ENCODE assay signal across 9 cellular contexts in the genomic region with DNA sequence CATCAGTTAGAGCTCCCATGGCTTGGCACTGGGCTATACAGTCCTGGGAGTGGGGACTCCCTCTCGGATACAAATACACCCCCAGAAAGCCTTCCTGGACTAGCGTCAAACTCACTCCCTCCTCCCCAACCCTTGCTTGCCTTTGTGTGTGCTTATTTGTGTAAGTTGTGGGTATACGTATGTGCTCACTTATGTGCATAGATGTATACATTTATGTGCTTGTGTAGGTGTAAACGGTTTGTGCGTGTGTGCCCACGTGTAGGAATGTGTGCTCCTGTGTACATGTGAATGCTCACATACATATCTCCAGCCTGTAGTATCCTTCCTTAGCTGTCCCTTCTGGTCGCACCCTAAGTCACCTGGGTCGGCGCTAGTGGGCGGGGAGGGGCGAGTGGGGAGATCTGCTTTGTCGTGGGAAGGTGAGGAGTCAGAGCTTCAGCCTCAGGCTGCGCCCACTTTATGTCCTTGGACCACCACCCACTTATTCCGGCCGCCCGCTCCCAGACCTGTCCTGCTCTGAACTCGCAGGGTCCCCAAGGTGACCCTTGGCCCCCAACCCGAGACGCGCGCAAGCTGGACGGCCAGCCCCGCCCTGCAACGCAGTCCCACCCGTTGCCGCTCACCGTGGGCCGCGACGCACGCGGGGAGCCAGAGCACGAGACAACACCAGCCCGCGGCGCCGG. TPM values are rescaled to one million over a fixed set of nuclear protein-coding genes. Genes with fewer than 3 reads are reported as not detected.
DNase-seq lines count a peak whose midpoint lies in the region; ATAC-seq and TF ChIP-seq lines count a peak whose summit lies in the region.
"Had no signal": no experiment of that assay in that cellular context is flagged by ENCODE, and none has a peak within 500 bp of the region (broad histone marks: within the 10 kb centered on the region; RNA-seq: fewer than 3 reads in every experiment).

No MANE protein-coding gene starts in this region.

- no peaks in the 10 kb centered on the region for H3K27me3 ChIP-seq in GM06990 (replicated peaks; ENCODE audit: control insufficient read depth, insufficient read depth, low read length)
- no peaks in the 10 kb centered on the region for H3K27me3 ChIP-seq in testis

- intact Hi-C loops in lower leg skin (cut with DNase I; ENCODE audit: low total_unique reads), result no loop called here
- intact Hi-C loops in testis (cut with DNase I; ENCODE audit: low total_unique reads), result no loop called here

- DNase-seq in GM06990 (ENCODE audit: extremely low read depth, insufficient read length), result no peak
- peak; percentile 33 for DNase-seq in NCI-H69 (lab: John Stamatoyannopoulos, UW)
- peak; percentile 13 to 32 for DNase-seq in T47D (ENCODE audit: low read depth in 1 of 2, low spot score in 1 of 2)
- DNase-seq in lower leg skin (ENCODE audit: low spot score in 2 of 2), result peak in 1 of 2 donors; percentile 40
- peak; percentile 27 for DNase-seq in testis
- no peak for DNase-seq in NCI-H510A treated with DMSO at 0.1 percent for 48 hours (lab: John Stamatoyannopoulos, UW)

- TF ChIP-seq POLR2A in lower leg skin (IDR thresholded peaks at IDR 0.05) (no peak), testis (IDR thresholded peaks at IDR 0.05) (no peak)

- no peaks in the 10 kb centered on the region for H3K9me3 ChIP-seq in testis

- ATAC-seq in GM21619 (IDR thresholded peaks at IDR 0.05; ENCODE audit: unreplicated experiment), result peak; percentile 3
- ATAC-seq in HG03108 (IDR thresholded peaks at IDR 0.05; ENCODE audit: unreplicated experiment), result no peak

- peak; percentile 13 for TF ChIP-seq CTCF in GM06990 (IDR thresholded peaks at IDR 0.05; ENCODE audit: insufficient read depth, low read length, poor library complexity, severe bottlenecking)
- TF ChIP-seq CTCF in lower leg skin (IDR thresholded peaks at IDR 0.05), result no peak
- TF ChIP-seq CTCF in testis (IDR thresholded peaks at IDR 0.05), result no peak

- WGBS in lower leg skin, 2 donors, result 2% methylated on average over 29 to 30 of the region's 37 CpGs
- 1% methylated on average over 8 to 36 of the region's 37 CpGs for WGBS in testis, 2 donors

- H3K4me3 ChIP-seq in GM06990 (replicated peaks; ENCODE audit: low read depth, low read length), result peak overlapping the region; percentile 80
- H3K4me3 ChIP-seq in lower leg skin (ENCODE audit: low read depth, poor library complexity, severe bottlenecking), result peak overlapping the region; percentile 49
- peak overlapping the region; percentile 73 to 97 for H3K4me3 ChIP-seq in testis

- in situ Hi-C loops in T47D (cut with HindIII; ENCODE audit: low pct_unique_long_range_greater_than_20kb, low sequenced_read_pairs), result no loop called here

- no peak overlapping the region for H3K27ac ChIP-seq in testis

- peaks cover 26% of the 10 kb centered on the region for H3K4me1 ChIP-seq in testis

- no peaks in the 10 kb centered on the region; the same call in 1 of the 2 replicates for H3K36me3 ChIP-seq in GM06990 (ENCODE audit: control insufficient read depth, insufficient read depth, low read length)
- H3K36me3 ChIP-seq in testis (ENCODE audit: low read depth, missing control alignments), result no peaks in the 10 kb centered on the region

RNA-seq across cellular contexts. Expression of gene PRADC1, which starts 0.4 kb away (rescaled TPM):
- total RNA-seq in lower leg skin (10 to 100 TPM in 3 of 4 donors, 1 to 10 TPM in 1; 9.7 to 30.2 (median 23.3) TPM), testis (10 to 100 TPM; 21.3 to 29.2 TPM)
- 47.1 TPM for polyA plus RNA-seq in testis (ENCODE audit: insufficient read depth, low read depth, low replicate concordance)

RNA-seq across cellular contexts. Expression of gene CCT7, which starts 1.5 kb away (rescaled TPM):
- 100 to 1,000 TPM; 141 to 173 (median 156) TPM for total RNA-seq in lower leg skin
- 100 to 1,000 TPM; 237 to 262 TPM for total RNA-seq in testis
- 459 TPM for polyA plus RNA-seq in testis (ENCODE audit: insufficient read depth, low read depth, low replicate concordance)

RNA-seq across cellular contexts. Expression of gene SMYD5, which starts 18.6 kb away (rescaled TPM):
- 10 to 100 TPM in 2 of 4 donors, 1 to 10 TPM in 2; 9.6 to 18.1 (median 12.8) TPM for total RNA-seq in lower leg skin
- total RNA-seq in testis, result 10 to 100 TPM; 53.0 to 58.2 TPM
- 36.4 TPM for polyA plus RNA-seq in testis (ENCODE audit: insufficient read depth, low read depth, low replicate concordance)

RNA-seq across cellular contexts. Expression of gene NOTO, which starts 30.2 kb away (rescaled TPM):
- total RNA-seq in lower leg skin (not detected), testis (under 1 TPM; 0.37 to 0.63 TPM)
- polyA plus RNA-seq in testis (ENCODE audit: insufficient read depth, low read depth, low replicate concordance), result not detected
- total RNA-seq: activated CD8-positive, alpha-beta memory T cell treated with anti-CD3 and anti-CD28 coated beads for 36 hours had no signal

RNA-seq across cellular contexts. Expression of gene FBXO41, which starts 51.7 kb away (rescaled TPM):
- 1 to 10 TPM; 2.9 to 4.1 (median 3.3) TPM for total RNA-seq in lower leg skin
- 10 to 100 TPM; 11.1 to 12.4 TPM for total RNA-seq in testis
- 4.9 TPM for polyA plus RNA-seq in testis (ENCODE audit: insufficient read depth, low read depth, low replicate concordance)

Comparison
In these comparisons a context has a peak if more than half of its experiments do, and no peak if none do; other contexts are left out.
1. DNase-seq: peak in NCI-H69 (single experiment), T47D (2 of 2) and testis (single experiment); none in GM06990 (single experiment) and NCI-H510A treated with DMSO at 0.1 percent for 48 hours (single experiment).
2. Peak in every context shown above with its lines, with median percentiles within 50 percentile points of each other: H3K4me3 ChIP-seq.